23 cellular contexts compared by ENCODE assay signal in the genomic region with DNA sequence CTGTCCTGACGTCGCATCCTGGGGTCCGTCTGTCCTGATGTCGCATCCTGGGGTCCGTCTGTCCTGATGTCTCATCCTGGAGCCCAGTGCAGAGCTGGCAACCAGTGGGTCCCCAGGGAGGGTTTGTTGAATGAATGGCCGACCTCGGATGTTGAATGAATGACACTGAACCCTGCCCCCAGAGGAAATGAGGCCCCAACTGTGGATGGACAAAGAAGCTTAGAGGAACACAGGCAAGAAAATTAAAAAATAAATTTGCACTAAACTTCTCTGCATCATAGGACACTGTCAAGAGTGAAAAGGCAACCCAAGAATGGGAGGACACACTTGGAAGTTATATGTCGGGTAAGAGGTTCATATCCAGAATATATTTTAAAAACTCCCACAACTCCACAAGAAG.
"Had no signal": no experiment of that assay in that cellular context is flagged by ENCODE, and none has a peak within 500 bp of the region (broad histone marks: within the 10 kb centered on the region; RNA-seq: fewer than 3 reads in every experiment).

No MANE protein-coding gene starts in this region.

- H3K36me3 ChIP-seq: MG63 had no signal

- FAIRE-seq: HepG2, RCC 7860 had no signal

- H3K4me2 ChIP-seq: SK-N-SH had no signal

- DNase-seq: IMR-90, Karpas-422, KG1, MG63, NCI-H1092, NCI-H1105 treated with DMSO at 0.1 percent for 48 hours, NCI-H1417 treated with DMSO at 0.1 percent for 48 hours, NCI-H146, NCI-H1694 treated with DMSO at 0.1 percent for 48 hours, NCI-H1930, NCI-H2081, NCI-H2171, NCI-H226, NCI-H446, NCI-H510A, NCI-H524 treated with DMSO at 0.1 percent for 48 hours, NCI-H69, NCI-H774, RPMI8226, SHP77, SK-N-SH had no signal

- H3K4me3 ChIP-seq: MG63 had no signal

- H3K27me3 ChIP-seq: MG63 had no signal

- H3K9ac ChIP-seq: SK-N-SH had no signal

- ATAC-seq: HepG2 had no signal

- H3K9me3 ChIP-seq: MG63, SK-N-SH had no signal
